Comparison of ENCODE assay signal across 9 cellular contexts in genomic region chr22:45284705-45285305, GRCh38. TPM values are rescaled to one million over a fixed set of nuclear protein-coding genes. Genes with fewer than 3 reads are reported as not detected.
DNase-seq lines count a peak whose midpoint lies in the region; ATAC-seq and TF ChIP-seq lines count a peak whose summit lies in the region.
"Had no signal": no experiment of that assay in that cellular context is flagged by ENCODE, and none has a peak within 500 bp of the region (broad histone marks: within the 10 kb centered on the region; RNA-seq: fewer than 3 reads in every experiment).

UPK3A (plus strand) TSS chr22:45284949; CDS start chr22:45285014, 65 bp downstream.

- H3K4me3 Mint-ChIP-seq in T-helper 17 cell: peak within 1 kb of the TSS; percentile 76
- peak within 1 kb of the TSS; percentile 46 to 75 (median 64) for H3K4me3 Mint-ChIP-seq in brain

- ATAC-seq in T-helper 17 cell (peak; percentile 99), left colon (peak; percentile 92), GM18867 (IDR thresholded peaks at IDR 0.05; ENCODE audit: unreplicated experiment) (no peak), HG02852 (IDR thresholded peaks at IDR 0.05; ENCODE audit: unreplicated experiment) (no peak)

- H3K4me1 Mint-ChIP-seq in T-helper 17 cell (no peaks in the 10 kb centered on the region), brain (peaks cover 8% of the 10 kb centered on the region)

- H3K9me3 Mint-ChIP-seq in brain: peaks cover 0 to 3% (median 0%) of the 10 kb centered on the region in 5 experiments

- intact Hi-C loops in left colon (cut with DNase I, micrococcal nuclease): no loop called here

- 0 out of 2 replicates have a peak within 1 kb of the TSS, but pooled peaks have one; percentile 7 for H3K4me3 ChIP-seq in HFF-Myc (replicated peaks; ENCODE audit: low read depth, low read length)

- H3K27ac Mint-ChIP-seq in T-helper 17 cell (no peak within 1 kb of the TSS), brain (peak within 1 kb of the TSS in 2 of 5 experiments; percentile 1 to 23)

- TF ChIP-seq CTCF in HFF-Myc (IDR thresholded peaks at IDR 0.05; ENCODE audit: low read depth, low read length, missing control alignments) (no peak), brain (conservative IDR thresholded peaks at IDR 0.05) (no peak)

- H3K27me3 Mint-ChIP-seq in T-helper 17 cell (peaks cover 24% of the 10 kb centered on the region), brain (peaks cover 30% of the 10 kb centered on the region)

- H3K9me3 ChIP-seq in T-helper 17 cell (ENCODE audit: control insufficient read depth, low read length, poor library complexity, severe bottlenecking): no peaks in the 10 kb centered on the region

- H3K36me3 Mint-ChIP-seq in T-helper 17 cell (ENCODE audit: low read depth) (no peaks in the 10 kb centered on the region), brain (no peaks in the 10 kb centered on the region)

- no peak for DNase-seq in HFF-Myc (ENCODE audit: extremely low read depth, low read depth)
- DNase-seq in T-helper 17 cell: peak; percentile 57 to 59 (median 58)
- DNase-seq in left colon: peak; percentile 81 to 89
- DNase-seq in stimulated activated CD4-positive, alpha-beta T cell treated with anti-CD3 and anti-CD28 coated beads, Interleukin-4, amount 100 ng/mL, for 1 hour: peak; percentile 68
- DNase-seq in NCI-H1048 (lab: John Stamatoyannopoulos, UW): no peak

RNA-seq across cellular contexts. Expression of gene UPK3A, which starts in this region (rescaled TPM):
- total RNA-seq in T-helper 17 cell: under 1 TPM in 1 of 2 donors, not detected in 1; 0.37 TPM
- 13.6 TPM for polyA plus RNA-seq in brain (ENCODE audit: insufficient read depth, low read depth, low replicate concordance)
- total RNA-seq in left colon: under 1 TPM in 1 of 2 donors, not detected in 1; 0.34 TPM
- total RNA-seq: RPMI7951 had no signal

Comparison
In these comparisons a context has a peak if more than half of its experiments do, and no peak if none do; other contexts are left out.
1. Peak in DNase-seq and ATAC-seq in T-helper 17 cell; RNA of the gene not detected or under 1 TPM.
2. Peak in DNase-seq and ATAC-seq in left colon; RNA of the gene not detected or under 1 TPM.